8 cellular contexts compared by ENCODE assay signal in the genomic region with DNA sequence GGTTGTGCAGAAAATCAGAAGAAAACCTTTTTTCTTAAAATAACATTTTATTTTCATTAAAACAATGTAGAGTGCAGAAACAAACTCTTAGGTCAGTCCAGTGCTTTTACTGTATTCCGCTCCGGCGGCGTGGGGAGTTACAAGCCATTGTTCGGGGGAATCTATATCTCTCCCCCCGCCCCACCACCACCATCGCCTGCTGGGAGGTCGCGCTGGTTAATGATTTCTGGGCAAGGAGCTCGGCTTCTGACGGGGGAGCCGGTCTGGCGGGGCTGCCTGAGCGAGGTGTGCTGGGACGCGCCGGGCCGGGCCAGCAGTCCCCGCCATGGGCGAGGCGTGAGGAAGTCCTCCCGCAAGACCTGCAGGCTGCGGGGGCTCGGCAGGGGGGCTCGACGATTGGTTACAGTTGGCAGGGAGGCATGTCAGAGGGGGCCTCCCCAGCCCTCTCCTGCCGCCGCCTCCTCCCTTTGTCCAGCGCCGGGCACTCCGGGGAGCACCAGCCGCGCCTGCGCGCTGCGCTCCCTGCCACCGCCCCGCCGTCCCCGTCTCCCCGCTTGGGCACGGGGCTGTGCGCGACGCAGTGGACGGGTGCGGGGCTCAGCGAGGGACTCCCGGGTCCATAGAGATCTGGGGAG. TPM values are rescaled to one million over a fixed set of nuclear protein-coding genes. Genes with fewer than 3 reads are reported as not detected.
DNase-seq lines count a peak whose midpoint lies in the region; ATAC-seq and TF ChIP-seq lines count a peak whose summit lies in the region.

No MANE protein-coding gene starts in this region.

- H3K36me3 ChIP-seq in duodenal mucosa (ENCODE audit: control insufficient read depth in 1 of 2, insufficient read depth in 2 of 2, low read length in 2 of 2) (peaks cover 6 to 10% of the 10 kb centered on the region in 2 donors), liver (ENCODE audit: control insufficient read depth in 4 of 4, insufficient read depth in 3 of 4, low read depth in 1 of 4, low read length in 3 of 4) (peaks cover 0 to 16% (median 2%) of the 10 kb centered on the region in 4 donors)

- H3K4me3 ChIP-seq in duodenal mucosa (ENCODE audit: low read depth in 1 of 2, low read length in 2 of 2) (peak overlapping the region; percentile 94 to 96), liver (ENCODE audit: low read depth in 1 of 3, low read length in 3 of 3) (peak overlapping the region; percentile 85 to 98 (median 91))

- WGBS in liver = under 1% methylated on average over 49 of the region's 49 CpGs

- H3K27me3 Mint-ChIP-seq in activated CD4-positive, alpha-beta T cell treated with anti-CD3 and anti-CD28 coated beads, Interleukin-2, amount 10 ng/mL, durations not matched to agents 24 days and 14 days = no peaks in the 10 kb centered on the region

- H3K36me3 Mint-ChIP-seq in activated CD4-positive, alpha-beta T cell treated with anti-CD3 and anti-CD28 coated beads, Interleukin-2, amount 10 ng/mL, durations not matched to agents 24 days and 14 days (ENCODE audit: low read depth) = peaks cover 29% of the 10 kb centered on the region

- peak; percentile 26 for TF ChIP-seq POLR2A in GM19099 (IDR thresholded peaks at IDR 0.05; ENCODE audit: extremely low read depth, insufficient read length, low read depth)

- no peaks in the 10 kb centered on the region for H3K9me3 ChIP-seq in duodenal mucosa (ENCODE audit: control insufficient read depth in 1 of 2, low read length in 2 of 2)
- H3K9me3 ChIP-seq in liver (ENCODE audit: control insufficient read depth in 4 of 4, low read length in 3 of 4) = no peaks in the 10 kb centered on the region

- H3K9me3 Mint-ChIP-seq in activated CD4-positive, alpha-beta T cell treated with anti-CD3 and anti-CD28 coated beads, Interleukin-2, amount 10 ng/mL, durations not matched to agents 24 days and 14 days = no peaks in the 10 kb centered on the region

- H3K4me1 ChIP-seq in duodenal mucosa (ENCODE audit: control insufficient read depth in 1 of 2, insufficient read depth in 2 of 2, low read length in 2 of 2) (peaks cover 33 to 42% of the 10 kb centered on the region in 2 donors), liver (ENCODE audit: control insufficient read depth in 4 of 4, insufficient read depth in 4 of 4, low read length in 3 of 4) (peaks cover 0 to 39% (median 21%) of the 10 kb centered on the region in 4 donors)

- DNase-seq in AG20443 (ENCODE audit: low spot score) (peak; percentile 91), NCI-H146 treated with DMSO at 0.1 percent for 48 hours (lab: John Stamatoyannopoulos, UW; ENCODE audit: unreplicated experiment) (peak; percentile 85)
- DNase-seq in activated CD4-positive, alpha-beta T cell treated with anti-CD3 and anti-CD28 coated beads, Interleukin-2, amount 10 ng/mL, durations not matched to agents 24 days and 14 days = peak; percentile 86
- peak; percentile 38 for DNase-seq in stimulated activated CD4-positive, alpha-beta T cell treated with anti-CD3 and anti-CD28 coated beads, Interleukin-4, amount 100 ng/mL, for 24 hours

- H3K27ac Mint-ChIP-seq in activated CD4-positive, alpha-beta T cell treated with anti-CD3 and anti-CD28 coated beads, Interleukin-2, amount 10 ng/mL, durations not matched to agents 24 days and 14 days = peak overlapping the region; percentile 93

- no peak for ATAC-seq in HG03025 (IDR thresholded peaks at IDR 0.05; ENCODE audit: low FRiP score, unreplicated experiment)

- no peaks in the 10 kb centered on the region for H3K27me3 ChIP-seq in duodenal mucosa (ENCODE audit: control insufficient read depth in 1 of 2, insufficient read depth in 2 of 2, low read length in 2 of 2)
- no peaks in the 10 kb centered on the region for H3K27me3 ChIP-seq in liver (ENCODE audit: control insufficient read depth in 4 of 4, insufficient read depth in 4 of 4, low read length in 3 of 4)

- H3K4me1 Mint-ChIP-seq in activated CD4-positive, alpha-beta T cell treated with anti-CD3 and anti-CD28 coated beads, Interleukin-2, amount 10 ng/mL, durations not matched to agents 24 days and 14 days = peaks cover 41% of the 10 kb centered on the region

- intact Hi-C loops in activated CD4-positive, alpha-beta T cell treated with anti-CD3 and anti-CD28 coated beads, Interleukin-2, amount 10 ng/mL, durations not matched to agents 24 days and 14 days (cut with micrococcal nuclease) = loop anchor here (2.0 to 5.0 kb wide), 4 partner anchors 107 to 509 kb away; partner anchors contain the start of gene ATP2B1

- H3K9ac ChIP-seq in duodenal mucosa (ENCODE audit: low read depth in 1 of 2, low read length in 2 of 2) = peak overlapping the region; percentile 80 to 85
- H3K9ac ChIP-seq in liver (ENCODE audit: low read depth in 1 of 2, low read length in 2 of 2) = peak overlapping the region; percentile 91 to 95

- TF ChIP-seq CTCF in liver (IDR thresholded peaks at IDR 0.05; ENCODE audit: low read depth, low read length, missing input control) = no peak

- TF ChIP-seq RAD21 in liver (IDR thresholded peaks at IDR 0.05) = peak in 1 of 2 donors; percentile 7

- peak overlapping the region; percentile 98 for H3K4me3 Mint-ChIP-seq in activated CD4-positive, alpha-beta T cell treated with anti-CD3 and anti-CD28 coated beads, Interleukin-2, amount 10 ng/mL, durations not matched to agents 24 days and 14 days

- peak overlapping the region; percentile 98 for H3K27ac ChIP-seq in duodenal mucosa (ENCODE audit: low read depth, low read length)
- peak overlapping the region; percentile 100 for H3K27ac ChIP-seq in liver (ENCODE audit: low read depth in 1 of 2, low read length in 2 of 2)

TF ChIP-seq in liver, 16 proteins besides CTCF, POLR2A, EP300 and RAD21:
- TF ChIP-seq JUND (IDR thresholded peaks at IDR 0.05) = peak in 1 of 2 donors; percentile 32
- peak; percentile 45 for TF ChIP-seq YY1 (IDR thresholded peaks at IDR 0.05)
- no peak for TF ChIP-seq RXRA (IDR thresholded peaks at IDR 0.05)
- TF ChIP-seq, protein P1, sequence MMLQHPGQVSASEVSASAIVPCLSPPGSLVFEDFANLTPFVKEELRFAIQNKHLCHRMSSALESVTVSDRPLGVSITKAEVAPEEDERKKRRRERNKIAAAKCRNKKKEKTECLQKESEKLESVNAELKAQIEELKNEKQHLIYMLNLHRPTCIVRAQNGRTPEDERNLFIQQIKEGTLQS (IDR thresholded peaks at IDR 0.05) = no peak
- TF ChIP-seq HNF4A (conservative IDR thresholded peaks at IDR 0.05) = peak in 1 of 2 donors; percentile 8
- TF ChIP-seq HNF4G (IDR thresholded peaks at IDR 0.05) = no peak

RNA-seq across cellular contexts. Expression of gene DUSP6, which starts 1.0 kb away (rescaled TPM):
- total RNA-seq in activated CD4-positive, alpha-beta T cell treated with anti-CD3 and anti-CD28 coated beads, Interleukin-2, amount 10 ng/mL, durations not matched to agents 24 days and 14 days = 95.5 and 96.7 TPM in 2 replicates
- total RNA-seq in liver = 10 to 100 TPM; 34.4 to 36.3 TPM
- 10 to 100 TPM; 24.1 to 37.0 TPM for polyA plus RNA-seq in liver

Comparison
In these comparisons a context has a peak if more than half of its experiments do, and no peak if none do; other contexts are left out.
1. DNase-seq: peak in every context shown above with its lines; median percentile 91 in AG20443; 86 in activated CD4-positive, alpha-beta T cell treated with anti-CD3 and anti-CD28 coated beads, Interleukin-2, amount 10 ng/mL, durations not matched to agents 24 days and 14 days; 85 in NCI-H146 treated with DMSO at 0.1 percent for 48 hours; 38 in stimulated activated CD4-positive, alpha-beta T cell treated with anti-CD3 and anti-CD28 coated beads, Interleukin-4, amount 100 ng/mL, for 24 hours.